Comparison of ENCODE assay signal across 22 cellular contexts in the genomic region with DNA sequence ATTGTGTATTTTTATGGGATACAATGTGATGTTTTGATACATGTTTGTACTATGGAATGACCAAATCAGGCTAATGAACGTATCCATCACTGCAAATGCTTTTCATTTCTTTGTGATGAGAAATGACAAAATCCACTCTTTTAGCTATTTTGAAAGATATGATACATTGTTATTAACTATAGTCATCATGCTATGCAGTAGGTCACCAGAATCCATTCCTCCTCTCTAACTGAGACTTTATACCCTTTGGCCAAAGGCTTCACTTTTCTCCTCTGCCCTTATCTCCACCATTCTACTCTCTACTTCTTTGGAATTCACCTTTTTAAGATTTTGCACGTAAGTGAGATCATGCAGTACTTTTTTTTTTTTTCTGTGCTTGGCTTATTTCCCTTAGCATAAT. TPM values are rescaled to one million over a fixed set of nuclear protein-coding genes. Genes with fewer than 3 reads are reported as not detected.
"Had no signal": no experiment of that assay in that cellular context is flagged by ENCODE, and none has a peak within 500 bp of the region (broad histone marks: within the 10 kb centered on the region; RNA-seq: fewer than 3 reads in every experiment).

No MANE protein-coding gene starts in this region.

- H3K9me3 Mint-ChIP-seq: activated CD8-positive, alpha-beta T cell treated with anti-CD3 and anti-CD28 coated beads for 36 hours; activated naive CD8-positive, alpha-beta T cell treated with anti-CD3 and anti-CD28 coated beads for 36 hours; activated T-helper 17 cell treated with anti-CD3 and anti-CD28 coated beads, Interleukin-2, amount 50 U/mL, for 72 hours; brain; naive B cell had no signal

- H3K4me3 Mint-ChIP-seq: activated B cell treated with CpG ODN at 0.5 μM for 24 hours; activated CD8-positive, alpha-beta T cell treated with anti-CD3 and anti-CD28 coated beads for 36 hours; activated naive CD8-positive, alpha-beta T cell treated with anti-CD3 and anti-CD28 coated beads for 36 hours; activated T-helper 17 cell treated with anti-CD3 and anti-CD28 coated beads, Interleukin-2, amount 50 U/mL, for 72 hours; brain; naive B cell; neural crest cell had no signal

- H3K27ac ChIP-seq: colonic mucosa, gastroesophageal sphincter, heart left ventricle, thyroid gland had no signal

- H3K36me3 Mint-ChIP-seq: activated naive CD8-positive, alpha-beta T cell treated with anti-CD3 and anti-CD28 coated beads for 36 hours; brain; naive B cell had no signal

- H3K27me3 ChIP-seq: colonic mucosa, gastroesophageal sphincter, heart left ventricle, thyroid gland had no signal

- H3K4me3 ChIP-seq: colonic mucosa, gastroesophageal sphincter, heart left ventricle, mucosa of descending colon, thyroid gland had no signal

- H3K27ac Mint-ChIP-seq: activated B cell treated with CpG ODN at 0.5 μM for 24 hours; activated CD8-positive, alpha-beta T cell treated with anti-CD3 and anti-CD28 coated beads for 36 hours; activated naive CD8-positive, alpha-beta T cell treated with anti-CD3 and anti-CD28 coated beads for 36 hours; activated T-helper 17 cell treated with anti-CD3 and anti-CD28 coated beads, Interleukin-2, amount 50 U/mL, for 72 hours; brain; naive B cell; progenitor cell of endocrine pancreas had no signal

- ATAC-seq: activated CD8-positive, alpha-beta T cell treated with anti-CD3 and anti-CD28 coated beads for 36 hours; activated T-helper 17 cell treated with anti-CD3 and anti-CD28 coated beads, Interleukin-2, amount 50 U/mL, for 72 hours; gastroesophageal sphincter; heart left ventricle; left cardiac atrium; mucosa of descending colon had no signal

- H3K4me1 ChIP-seq: colonic mucosa, gastroesophageal sphincter, heart left ventricle, thyroid gland had no signal

- H3K4me1 Mint-ChIP-seq: activated B cell treated with CpG ODN at 0.5 μM for 24 hours; activated naive CD8-positive, alpha-beta T cell treated with anti-CD3 and anti-CD28 coated beads for 36 hours; activated T-helper 17 cell treated with anti-CD3 and anti-CD28 coated beads, Interleukin-2, amount 50 U/mL, for 72 hours; brain; naive B cell had no signal

- H3K27me3 Mint-ChIP-seq: brain, progenitor cell of endocrine pancreas had no signal

- DNase-seq: activated B cell treated with CpG ODN at 0.5 μM for 24 hours; activated CD4-positive, alpha-beta T cell treated with anti-CD3 and anti-CD28 coated beads for 4 hours; activated CD8-positive, alpha-beta T cell treated with anti-CD3 and anti-CD28 coated beads for 36 hours; activated naive CD4-positive, alpha-beta T cell; activated naive CD8-positive, alpha-beta T cell treated with anti-CD3 and anti-CD28 coated beads for 36 hours; activated T-cell treated with anti-CD3 and anti-CD28 coated beads, Interleukin-2, amount 50 U/mL, for 1 hour; central memory CD4-positive, alpha-beta T cell; colonic mucosa; heart left ventricle; left cardiac atrium; mesenchymal stem cell; mucosa of descending colon; naive B cell; stimulated activated CD4-positive, alpha-beta T cell treated with anti-CD3 and anti-CD28 coated beads, Interleukin-2, amount 100 ng/mL, for 24 hours; stimulated activated naive CD4-positive, alpha-beta T cell treated with Interleukin-2 at 50 U/mL for 16 hours; T-helper 9 cell; thyroid gland had no signal

- H3K36me3 ChIP-seq: colonic mucosa, gastroesophageal sphincter, heart left ventricle, thyroid gland had no signal

- H3K9me3 ChIP-seq: colonic mucosa, gastroesophageal sphincter, heart left ventricle, mucosa of descending colon, thyroid gland had no signal

RNA-seq across cellular contexts. Expression of gene TMEM17, which starts 44.5 kb away (rescaled TPM):
- total RNA-seq: activated B cell treated with CpG ODN at 0.5 μM for 24 hours had no signal
